In genomic region chr3:129416408-129416807, GRCh38 we compare ENCODE assay signal across 2 cellular contexts.
TF ChIP-seq lines count a peak whose summit lies in the region.

No MANE protein-coding gene starts in this region.

TF ChIP-seq in IMR-90, 13 proteins besides CTCF, POLR2A, EP300 and RAD21:
- TF ChIP-seq ELK1 (IDR thresholded peaks at IDR 0.05; ENCODE audit: borderline replicate concordance, low read depth, low read length) = no peak
- no peak for TF ChIP-seq SMC3 (IDR thresholded peaks at IDR 0.05; ENCODE audit: low read depth, low read length)
- TF ChIP-seq CHD1 (IDR thresholded peaks at IDR 0.05; ENCODE audit: low read depth, low read length) = no peak
- TF ChIP-seq USF2 (IDR thresholded peaks at IDR 0.05; ENCODE audit: low read depth, low read length) = no peak
- no peak for TF ChIP-seq CEBPB (IDR thresholded peaks at IDR 0.05; ENCODE audit: low read depth, low read length)
- no peak for TF ChIP-seq MXI1 (IDR thresholded peaks at IDR 0.05; ENCODE audit: borderline replicate concordance, low read depth, low read length)
- no peak for TF ChIP-seq MAZ (IDR thresholded peaks at IDR 0.05; ENCODE audit: borderline replicate concordance, low read depth, low read length)
- TF ChIP-seq BHLHE40 (IDR thresholded peaks at IDR 0.05; ENCODE audit: low read depth, low read length) = no peak
- TF ChIP-seq MAFK (IDR thresholded peaks at IDR 0.05; ENCODE audit: low read depth, low read length) = no peak
- no peak for TF ChIP-seq FOS (IDR thresholded peaks at IDR 0.05; ENCODE audit: low read depth, low read length)
- TF ChIP-seq NFE2L2 (IDR thresholded peaks at IDR 0.05; ENCODE audit: low read depth, low read length) = no peak
- TF ChIP-seq RCOR1 (IDR thresholded peaks at IDR 0.05; ENCODE audit: insufficient replicate concordance, low read length) = no peak
- TF ChIP-seq RFX5 (IDR thresholded peaks at IDR 0.05; ENCODE audit: low read depth, low read length) = no peak

TF ChIP-seq in K562, 482 proteins besides CTCF, POLR2A, EP300 and RAD21:
- peak; percentile 55 for TF ChIP-seq CBFA2T3 (IDR thresholded peaks at IDR 0.05)
- 0 out of 2 replicates have a peak, but pooled peaks have one; percentile 12 for TF ChIP-seq ZFX (CRISPR knock-in tag; IDR thresholded peaks at IDR 0.05)
- TF ChIP-seq DACH1 (IDR thresholded peaks at IDR 0.05; ENCODE audit: partially characterized antibody) = no peak
- TF ChIP-seq XRCC4 (IDR thresholded peaks at IDR 0.05; ENCODE audit: extremely low read depth, insufficient read depth, insufficient read length) = no peak
- peak; percentile 15; the same call in 1 of the 2 replicates for TF ChIP-seq CBFA2T2 (conservative IDR thresholded peaks at IDR 0.05)
- 0 out of 4 replicates have a peak, but pooled peaks of 1 of the 2 experiments have one; percentile 13 for TF ChIP-seq RCOR1 (IDR thresholded peaks at IDR 0.05; ENCODE audit: borderline replicate concordance in 1 of 2, low read depth in 2 of 2, low read length in 2 of 2)
- peak; percentile 38; the same call in 1 of the 2 replicates for TF ChIP-seq TAL1 (IDR thresholded peaks at IDR 0.05)
- peak; percentile 55; the same call in 1 of the 2 replicates for TF ChIP-seq TCF3 (CRISPR knock-in tag; IDR thresholded peaks at IDR 0.05)
- TF ChIP-seq CBX8 (IDR thresholded peaks at IDR 0.05; ENCODE audit: borderline replicate concordance, extremely low read depth, low read depth, low read length, poor library complexity, severe bottlenecking) = no peak
- TF ChIP-seq KDM1A (IDR thresholded peaks at IDR 0.05) = peak in 1 of 2 experiments; percentile 42; a peak in 1 of 4 replicates
- peak; percentile 53; the same call in 1 of the 2 replicates for TF ChIP-seq TEAD4 (IDR thresholded peaks at IDR 0.05; ENCODE audit: low read length)
- TF ChIP-seq TEAD4 (CRISPR knock-in tag; IDR thresholded peaks at IDR 0.05; ENCODE audit: borderline replicate concordance) = no peak
- 0 out of 2 replicates have a peak, but pooled peaks have one; percentile 12 for TF ChIP-seq NCOR1 (IDR thresholded peaks at IDR 0.05)
- TF ChIP-seq RBM25 (IDR thresholded peaks at IDR 0.05; ENCODE audit: low read depth, low read length, severe bottlenecking) = peak; percentile 3
- TF ChIP-seq PYGO2 (tag; IDR thresholded peaks at IDR 0.05) = no peak
- peak; percentile 40 for TF ChIP-seq ARID1B (IDR thresholded peaks at IDR 0.05)
